Comparison of ENCODE assay signal across 22 cellular contexts in the genomic region with DNA sequence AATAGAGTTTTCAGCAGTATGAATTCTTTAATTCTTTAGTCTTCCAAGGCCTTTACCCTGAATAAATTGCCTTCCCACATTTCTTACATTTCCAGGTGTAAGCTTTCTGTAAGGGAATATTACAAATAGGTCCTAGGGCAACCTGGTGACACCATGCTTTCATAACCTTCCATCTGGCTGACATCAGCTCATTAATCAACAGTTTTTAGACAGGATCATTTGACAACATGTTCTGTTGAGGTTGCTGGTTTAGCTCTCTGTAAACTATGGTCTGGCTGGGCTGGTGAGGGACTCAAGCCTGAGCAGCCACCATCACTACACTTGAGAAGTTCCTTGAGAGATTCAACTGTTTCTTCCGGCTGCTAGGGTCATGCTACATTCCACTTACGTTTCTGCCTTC. TPM values are rescaled to one million over a fixed set of nuclear protein-coding genes. Genes with fewer than 3 reads are reported as not detected.
DNase-seq lines count a peak whose midpoint lies in the region; ATAC-seq, FAIRE-seq and TF ChIP-seq lines count a peak whose summit lies in the region.
"Had no signal": no experiment of that assay in that cellular context is flagged by ENCODE, and none has a peak within 500 bp of the region (broad histone marks: within the 10 kb centered on the region; RNA-seq: fewer than 3 reads in every experiment).

No MANE protein-coding gene starts in this region.

- H3K9me1 ChIP-seq in IMR-90 (ENCODE audit: insufficient read depth, low read length) (peaks cover 6% of the 10 kb centered on the region; the same call in 1 of the 2 replicates), endothelial cell of umbilical vein (replicated peaks; ENCODE audit: control insufficient read depth, extremely low read depth, insufficient read depth, low read length) (no peaks in the 10 kb centered on the region)

- H3K23ac ChIP-seq in IMR-90 (ENCODE audit: low read depth, low read length) = no peak overlapping the region; the same call in 1 of the 2 replicates

- H3K79me1 ChIP-seq in IMR-90 (ENCODE audit: low read depth in 1 of 2, low read length in 2 of 2) = no peaks in the 10 kb centered on the region

- H3K4me3 ChIP-seq in IMR-90 (ENCODE audit: insufficient read depth, low read depth, low read length) (no peak overlapping the region), PC-9 (no peak overlapping the region), endothelial cell of umbilical vein (replicated peaks in 1 of 3; ENCODE audit: insufficient read depth in 1 of 3, low read depth in 1 of 3, low read length in 3 of 3) (no peak overlapping the region), PC-3 (ENCODE audit: low read length) (no peak overlapping the region)
- H3K4me3 ChIP-seq: GM23248, HAP-1 had no signal

- POLR2A ChIA-PET in IMR-90 (lab: Charles Lee; ENCODE audit: unreplicated experiment) (no interaction called here), PC-9 (lab: Charles Lee; ENCODE audit: unreplicated experiment) (no interaction called here), endothelial cell of umbilical vein (lab: Charles Lee) (no interaction called here), PC-3 (lab: Charles Lee; ENCODE audit: unreplicated experiment) (no interaction called here)

- no peaks in the 10 kb centered on the region for H3K79me2 ChIP-seq in PC-9 (ENCODE audit: low read depth)
- H3K79me2 ChIP-seq in endothelial cell of umbilical vein (ENCODE audit: control insufficient read depth, insufficient read depth, low read length) = no peaks in the 10 kb centered on the region
- no peaks in the 10 kb centered on the region for H3K79me2 ChIP-seq in PC-3 (ENCODE audit: low read length)

- H4K5ac ChIP-seq in IMR-90 (ENCODE audit: low read depth, low read length) = no peak overlapping the region

- no peak overlapping the region for H4K91ac ChIP-seq in IMR-90 (ENCODE audit: insufficient read depth, low read depth, low read length)

- in situ Hi-C loops in IMR-90 (cut with MboI; ENCODE audit: low sequenced_read_pairs) = no loop called here

- no peak overlapping the region for H2BK20ac ChIP-seq in IMR-90 (ENCODE audit: low read depth, low read length)

- H3K36me3 ChIP-seq in IMR-90 (ENCODE audit: control insufficient read depth, insufficient read depth, low read length) (peaks cover 25% of the 10 kb centered on the region), PC-9 (ENCODE audit: low read depth) (peaks cover 28% of the 10 kb centered on the region), endothelial cell of umbilical vein (ENCODE audit: control insufficient read depth in 2 of 2, extremely low read depth in 1 of 2, insufficient read depth in 2 of 2, low read length in 2 of 2) (peaks cover 30 to 41% of the 10 kb centered on the region in 2 experiments), PC-3 (ENCODE audit: low read depth, low read length) (no peaks in the 10 kb centered on the region)
- H3K36me3 ChIP-seq: HAP-1 had no signal

- no peaks in the 10 kb centered on the region for H3K27me3 ChIP-seq in IMR-90 (ENCODE audit: control insufficient read depth, insufficient read depth, low read length)
- H3K27me3 ChIP-seq in PC-9 (ENCODE audit: insufficient read depth, low read depth) = no peaks in the 10 kb centered on the region
- H3K27me3 ChIP-seq in endothelial cell of umbilical vein (ENCODE audit: control insufficient read depth in 2 of 2, insufficient read depth in 2 of 2, low read length in 2 of 2) = no peaks in the 10 kb centered on the region
- H3K27me3 ChIP-seq in PC-3 (ENCODE audit: low read length) = no peaks in the 10 kb centered on the region

- H3K9ac ChIP-seq in IMR-90 (ENCODE audit: low read depth, low read length) (no peak overlapping the region), endothelial cell of umbilical vein (replicated peaks; ENCODE audit: extremely low read depth, insufficient read depth, low read length) (no peak overlapping the region), PC-3 (ENCODE audit: low read length) (no peak overlapping the region)
- H3K9ac ChIP-seq: GM23248 had no signal

- H3K9me3 ChIP-seq in IMR-90 (ENCODE audit: control insufficient read depth, insufficient read depth, low read length) = no peaks in the 10 kb centered on the region
- no peaks in the 10 kb centered on the region for H3K9me3 ChIP-seq in PC-9 (ENCODE audit: insufficient read depth, low read depth)
- no peaks in the 10 kb centered on the region for H3K9me3 ChIP-seq in endothelial cell of umbilical vein (replicated peaks; ENCODE audit: control insufficient read depth, insufficient read depth, low read length)
- no peaks in the 10 kb centered on the region for H3K9me3 ChIP-seq in PC-3 (ENCODE audit: low read length)
- H3K9me3 ChIP-seq: HAP-1 had no signal

- H4K8ac ChIP-seq in IMR-90 (ENCODE audit: low read depth in 2 of 2, low read length in 2 of 2) = no peak overlapping the region

- peak overlapping the region; percentile 61 for H2AK9ac ChIP-seq in IMR-90 (replicated peaks; ENCODE audit: low read depth, low read length, poor library complexity)

- no peak overlapping the region for H2BK5ac ChIP-seq in IMR-90 (ENCODE audit: low read depth, low read length, poor library complexity, severe bottlenecking)

- no peak for FAIRE-seq in endothelial cell of umbilical vein (lab: Jason Lieb, UNC)
- FAIRE-seq: GM12892 had no signal

- H3K4me2 ChIP-seq in IMR-90 (ENCODE audit: low read depth, low read length) (no peak overlapping the region), PC-9 (no peak overlapping the region), endothelial cell of umbilical vein (ENCODE audit: insufficient read depth, low read length) (no peak overlapping the region), PC-3 (ENCODE audit: low read length) (no peak overlapping the region)

- no TSS peak for BruUV-seq in IMR-90 (replicated peaks; lab: Mats Ljungman, UMichigan)
- no TSS peak for BruUV-seq in PC-9 (replicated peaks; lab: Mats Ljungman, UMichigan)
- BruUV-seq in endothelial cell of umbilical vein (replicated peaks; lab: Mats Ljungman, UMichigan) = no TSS peak
- BruUV-seq in PC-3 (replicated peaks; lab: Mats Ljungman, UMichigan) = no TSS peak

- H3F3A ChIP-seq in PC-9 (ENCODE audit: insufficient read depth, low read depth) (peaks cover 23% of the 10 kb centered on the region; the same call in 1 of the 2 replicates), PC-3 (ENCODE audit: low read length, unreplicated experiment) (no peaks in the 10 kb centered on the region)

- TF ChIP-seq POLR2A in IMR-90 (IDR thresholded peaks at IDR 0.05; ENCODE audit: low read depth, low read length) (no peak), endothelial cell of umbilical vein (IDR thresholded peaks at IDR 0.05; ENCODE audit: low read depth, low read length) (no peak)

- H3K56ac ChIP-seq in IMR-90 (ENCODE audit: extremely low read depth, insufficient read depth, low read length) = no peak overlapping the region

- ATAC-seq in IMR-90 (ENCODE audit: low read depth) (no peak), PC-3 (no peak), HG03095 (IDR thresholded peaks at IDR 0.05; ENCODE audit: unreplicated experiment) (no peak)

- no peak overlapping the region for H3K14ac ChIP-seq in IMR-90 (replicated peaks; ENCODE audit: low read depth, low read length)

- TF ChIP-seq CTCF in IMR-90 (conservative IDR thresholded peaks at IDR 0.05; ENCODE audit: low read depth, low read length) = no peak
- no peak for TF ChIP-seq CTCF in PC-9 (conservative IDR thresholded peaks at IDR 0.05)
- TF ChIP-seq CTCF in endothelial cell of umbilical vein (IDR thresholded peaks at IDR 0.05; ENCODE audit: extremely low read depth in 1 of 2, insufficient read depth in 1 of 2, low read depth in 1 of 2, low read length in 2 of 2) = no peak
- no peak for TF ChIP-seq CTCF in PC-3 (conservative IDR thresholded peaks at IDR 0.05; ENCODE audit: low read depth, low read length)

- H3K18ac ChIP-seq in IMR-90 (ENCODE audit: low read depth, low read length) = no peak overlapping the region

- CTCF ChIA-PET in IMR-90 (lab: Yijun Ruan, JAX) (no interaction called here), PC-9 (lab: Charles Lee) (no interaction called here), endothelial cell of umbilical vein (lab: Charles Lee) (no interaction called here), PC-3 (lab: Charles Lee) (no interaction called here)

- H4K20me1 ChIP-seq in IMR-90 (ENCODE audit: insufficient read depth, low read length) (no peaks in the 10 kb centered on the region), PC-9 (ENCODE audit: insufficient read depth) (no peaks in the 10 kb centered on the region), endothelial cell of umbilical vein (replicated peaks; ENCODE audit: control insufficient read depth, extremely low read depth, insufficient read depth, low read length) (no peaks in the 10 kb centered on the region), PC-3 (ENCODE audit: low read length) (no peaks in the 10 kb centered on the region)

- H2BK15ac ChIP-seq in IMR-90 (ENCODE audit: low read depth, low read length) = no peak overlapping the region

- WGBS in IMR-90 (ENCODE audit: extremely low coverage in 2 of 2, insufficient read length in 1 of 2), 2 experiments = no CpG with 5 or more reads among the region's 2 CpGs

- DNase-seq in IMR-90 (no peak), PC-9 (peak in 1 of 2 experiments; percentile 35), endothelial cell of umbilical vein (ENCODE audit: low read depth, low spot score) (no peak), PC-3 (no peak)
- no peak for DNase-seq in stimulated activated CD4-positive, alpha-beta T cell treated with anti-CD3 and anti-CD28 coated beads, Interleukin-4, amount 100 ng/mL, for 4 hours
- DNase-seq: C1 segment of cervical spinal cord; Calu3; CD4-positive, alpha-beta memory T cell; COR-L47; DMS53; DMS79 treated with DMSO at 0.1 percent for 48 hours; GM23248; HFFc6 had no signal

- no peak overlapping the region for H2BK120ac ChIP-seq in IMR-90 (ENCODE audit: low read depth, low read length)

- TF ChIP-seq RAD21 in IMR-90 (IDR thresholded peaks at IDR 0.05; ENCODE audit: low read length) = no peak

- intact Hi-C loops in IMR-90 (cut with micrococcal nuclease) (no loop called here), PC-9 (cut with micrococcal nuclease; ENCODE audit: unreplicated experiment) (no loop called here), endothelial cell of umbilical vein (cut with micrococcal nuclease) (no loop called here), PC-3 (cut with micrococcal nuclease) (no loop called here)

- no peak overlapping the region for H3K27ac ChIP-seq in IMR-90 (ENCODE audit: insufficient read depth, low read length)
- 0 out of 2 replicates have a peak overlapping the region, but pooled peaks have one; percentile 2 for H3K27ac ChIP-seq in PC-9
- no peak overlapping the region for H3K27ac ChIP-seq in endothelial cell of umbilical vein (ENCODE audit: insufficient read depth, low read depth, low read length)
- H3K27ac ChIP-seq in PC-3 (ENCODE audit: low read length) = no peak overlapping the region
- H3K27ac ChIP-seq: GM23248 had no signal

- no peaks in the 10 kb centered on the region for H3K9me2 ChIP-seq in PC-9 (ENCODE audit: insufficient read depth)
- no peaks in the 10 kb centered on the region for H3K9me2 ChIP-seq in PC-3 (replicated peaks; ENCODE audit: low read length)

- H2AFZ ChIP-seq in IMR-90 (replicated peaks; ENCODE audit: low read length, poor library complexity) (no peak overlapping the region), PC-9 (no peak overlapping the region), endothelial cell of umbilical vein (ENCODE audit: low read depth, low read length) (no peak overlapping the region), PC-3 (ENCODE audit: low read length) (no peak overlapping the region)
- H2AFZ ChIP-seq: GM23248 had no signal

- no peak overlapping the region for H2AK5ac ChIP-seq in IMR-90 (ENCODE audit: low read depth, low read length)

- dilution Hi-C loops in IMR-90 (cut with HindIII; ENCODE audit: low sequenced_read_pairs, unreplicated experiment) (no loop called here), endothelial cell of umbilical vein (cut with MboI; ENCODE audit: extremely low pct_ligation_motif_present, low sequenced_read_pairs) (no loop called here)

- H3K4me1 ChIP-seq in IMR-90 (ENCODE audit: control insufficient read depth, insufficient read depth, low read length) (peaks cover 2% of the 10 kb centered on the region; the same call in 1 of the 2 replicates), PC-9 (replicated peaks; ENCODE audit: insufficient read depth) (no peaks in the 10 kb centered on the region), endothelial cell of umbilical vein (ENCODE audit: control insufficient read depth, extremely low read depth, insufficient read depth, low read length) (peaks cover 22% of the 10 kb centered on the region), PC-3 (ENCODE audit: insufficient read depth, low read length) (no peaks in the 10 kb centered on the region)
- H3K4me1 ChIP-seq: HAP-1 had no signal

- H3K4ac ChIP-seq in IMR-90 (ENCODE audit: low read depth, low read length) = no peak overlapping the region

RNA-seq across cellular contexts. Expression of a gene that starts 19.2 kb away (rescaled TPM):
- total RNA-seq in IMR-90 (2012; rRNA removed) (8.6 and 11.4 TPM in 2 replicates), PC-9 (2021) (12.3 and 16.3 TPM in 2 replicates), endothelial cell of umbilical vein (10.1 and 10.6 TPM in 2 replicates), PC-3 (2014; rRNA removed) (2.8 and 6.7 TPM in 2 replicates)
- polyA plus RNA-seq in IMR-90 (2012; rRNA removed) (23.2 and 25.6 TPM in 2 replicates), endothelial cell of umbilical vein (9.0 and 9.1 TPM in 2 replicates)
- 5.0 and 13.4 TPM in 2 replicates for polyA plus RNA-seq in IMR-90 (2012; cell fraction: cytosol; rRNA removed)
- polyA plus RNA-seq in IMR-90 (2012; cell fraction: nucleus; rRNA removed; ENCODE audit: low replicate concordance) = 0.74 and 11.5 TPM in 2 replicates
- 13.0 and 14.5 TPM in 2 replicates for polyA plus RNA-seq in endothelial cell of umbilical vein (2011; cell fraction: cytosol; rRNA removed)
- 5.2 and 7.7 TPM in 2 replicates for polyA plus RNA-seq in endothelial cell of umbilical vein (2011; cell fraction: nucleus; rRNA removed)
- polyA plus RNA-seq in endothelial cell of umbilical vein (2012) = 14.9 and 22.9 TPM in 2 replicates
- polyA minus RNA-seq in endothelial cell of umbilical vein = 3.9 and 8.3 TPM in 2 replicates
- polyA minus RNA-seq in endothelial cell of umbilical vein (2011; cell fraction: cytosol; rRNA and poly(A)+ RNA removed) = 2.4 TPM
- 0.72 TPM in 2 replicates for polyA minus RNA-seq in endothelial cell of umbilical vein (2011; cell fraction: nucleus; rRNA and poly(A)+ RNA removed)

RNA-seq across cellular contexts. Expression of a gene that starts 19.3 kb away (rescaled TPM):
- total RNA-seq in IMR-90 (2012; rRNA removed) (8.6 and 10.0 TPM in 2 replicates), PC-9 (2021) (27.0 and 30.3 TPM in 2 replicates), endothelial cell of umbilical vein (14.0 and 15.8 TPM in 2 replicates), PC-3 (2014; rRNA removed) (9.5 and 9.6 TPM in 2 replicates)
- polyA plus RNA-seq in IMR-90 (2012; rRNA removed) (6.5 and 7.9 TPM in 2 replicates), endothelial cell of umbilical vein (5.3 and 6.7 TPM in 2 replicates)
- 1.5 and 2.0 TPM in 2 replicates for polyA plus RNA-seq in IMR-90 (2012; cell fraction: cytosol; rRNA removed)
- polyA plus RNA-seq in IMR-90 (2012; cell fraction: nucleus; rRNA removed; ENCODE audit: low replicate concordance) = 10.4 and 42.0 TPM in 2 replicates
- polyA plus RNA-seq in endothelial cell of umbilical vein (2011; cell fraction: cytosol; rRNA removed) = 6.7 and 7.1 TPM in 2 replicates
- 30.6 and 33.7 TPM in 2 replicates for polyA plus RNA-seq in endothelial cell of umbilical vein (2011; cell fraction: nucleus; rRNA removed)
- polyA plus RNA-seq in endothelial cell of umbilical vein (2012) = 11.0 and 16.9 TPM in 2 replicates
- 7.3 and 11.0 TPM in 2 replicates for polyA minus RNA-seq in endothelial cell of umbilical vein
- polyA minus RNA-seq in endothelial cell of umbilical vein (2011; cell fraction: cytosol; rRNA and poly(A)+ RNA removed) = 6.3 TPM
- polyA minus RNA-seq in endothelial cell of umbilical vein (2011; cell fraction: nucleus; rRNA and poly(A)+ RNA removed) = 36.4 and 40.0 TPM in 2 replicates

RNA-seq across cellular contexts. Expression of a gene that starts 52.7 kb away (rescaled TPM):
- total RNA-seq in IMR-90 (2012; rRNA removed) (not detected in 2 replicates), PC-9 (2021) (not detected in 2 replicates), endothelial cell of umbilical vein (not detected in 2 replicates), PC-3 (2014; rRNA removed) (not detected in 2 replicates)
- polyA plus RNA-seq in IMR-90 (2012; rRNA removed) (not detected in 2 replicates), endothelial cell of umbilical vein (not detected in 2 replicates)
- not detected in 2 replicates for polyA plus RNA-seq in IMR-90 (2012; cell fraction: cytosol; rRNA removed)
- polyA plus RNA-seq in IMR-90 (2012; cell fraction: nucleus; rRNA removed; ENCODE audit: low replicate concordance) = not detected in 2 replicates
- not detected in 2 replicates for polyA plus RNA-seq in endothelial cell of umbilical vein (2011; cell fraction: cytosol; rRNA removed)
- not detected in 2 replicates for polyA plus RNA-seq in endothelial cell of umbilical vein (2011; cell fraction: nucleus; rRNA removed)
- 0.08 and 0.12 TPM in 2 replicates for polyA plus RNA-seq in endothelial cell of umbilical vein (2012)
- not detected in 2 replicates for polyA minus RNA-seq in endothelial cell of umbilical vein
- not detected for polyA minus RNA-seq in endothelial cell of umbilical vein (2011; cell fraction: cytosol; rRNA and poly(A)+ RNA removed)
- not detected in 2 replicates for polyA minus RNA-seq in endothelial cell of umbilical vein (2011; cell fraction: nucleus; rRNA and poly(A)+ RNA removed)
- total RNA-seq: A172; A673; Calu3; CD4-positive, alpha-beta memory T cell; Daoy; G401; GM23248; H4; HFFc6 had no signal
- polyA plus RNA-seq: BJ had no signal
